Comparison of ENCODE assay signal across 36 cellular contexts in the genomic region with DNA sequence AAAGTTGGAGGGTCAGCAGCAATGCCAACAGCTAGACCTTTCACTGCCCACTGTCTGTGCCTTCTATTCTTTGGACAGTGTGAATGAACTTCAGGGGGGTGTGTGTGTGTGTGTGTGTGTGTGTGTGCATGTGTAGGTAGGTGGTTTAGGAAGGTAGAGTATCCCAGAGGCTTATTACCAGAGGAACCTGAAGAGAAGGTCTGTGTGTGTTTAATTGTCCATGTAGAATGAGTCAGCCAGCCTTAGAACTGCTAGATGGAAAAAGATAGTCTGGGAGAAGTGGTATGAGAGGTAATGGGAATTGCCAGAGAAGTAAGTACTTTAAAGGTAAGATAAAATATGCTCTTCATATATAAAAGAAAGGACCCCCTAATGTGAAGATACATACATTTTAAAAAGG.
"Had no signal": no experiment of that assay in that cellular context is flagged by ENCODE, and none has a peak within 500 bp of the region (broad histone marks: within the 10 kb centered on the region; RNA-seq: fewer than 3 reads in every experiment).

No MANE protein-coding gene starts in this region.

- H3K4me3 Mint-ChIP-seq: activated naive CD4-positive, alpha-beta T cell treated with anti-CD3 and anti-CD28 coated beads for 36 hours; activated naive CD8-positive, alpha-beta T cell treated with anti-CD3 and anti-CD28 coated beads for 36 hours; activated T-helper 1 cell treated with anti-CD3 and anti-CD28 coated beads, Interleukin-12 subunit alpha, Interleukin-12 subunit beta, Interleukin-2, Interleukin-4 antibody, amounts not matched to agents 30 ng/mL and 10 ng/mL and 1 ng/mL, durations not matched to agents 14 hours and 24 hours and 36 hours; neural crest cell; stimulated activated memory B cell treated with anti-CD40 and anti-IgM and Interleukin-4, amounts not matched to agents 10 μg/mL and 1 μg/mL and 100 μg/mL, for 72 hours; stimulated activated naive CD8-positive, alpha-beta T cell treated with anti-CD3 and anti-CD28 coated beads, Interleukin-15, amount 100 ng/mL, for 72 hours; T-helper 17 cell had no signal

- DNase-seq: activated CD4-positive, alpha-beta T cell treated with anti-CD3 and anti-CD28 coated beads for 48 hours; activated CD4-positive, alpha-beta T cell treated with anti-CD3 and anti-CD28 coated beads, Interleukin-2, amount 50 U/mL, for 48 hours; activated CD8-positive, alpha-beta memory T cell treated with anti-CD3 and anti-CD28 coated beads for 24 hours; activated effector memory CD4-positive, alpha-beta T cell treated with anti-CD3 and anti-CD28 coated beads, Interleukin-2, amount 50 U/mL, for 16 hours; activated naive CD4-positive, alpha-beta T cell treated with anti-CD3 and anti-CD28 coated beads for 36 hours; activated naive CD8-positive, alpha-beta T cell treated with anti-CD3 and anti-CD28 coated beads for 36 hours; adrenal gland; central memory CD4-positive, alpha-beta T cell; dermis blood vessel endothelial cell; effector CD4-positive, alpha-beta T cell; head of caudate nucleus; hippocampal formation; kidney; left ventricle myocardium inferior; occipital lobe; psoas muscle; stimulated activated CD4-positive, alpha-beta T cell treated with anti-CD3 and anti-CD28 coated beads, Interleukin-1b, Interleukin-23, amount 100 ng/mL, for 48 hours; stimulated activated CD4-positive, alpha-beta T cell treated with anti-CD3 and anti-CD28 coated beads, Interleukin-4, amount 100 ng/mL, for 4 hours; stimulated activated CD8-positive, alpha-beta memory T cell treated with anti-CD3 and anti-CD28 coated beads, Interleukin-4, amount 100 ng/mL, for 48 hours; stimulated activated naive CD8-positive, alpha-beta T cell treated with anti-CD3 and anti-CD28 coated beads, Interleukin-15, amount 100 ng/mL, for 72 hours; substantia nigra; T-helper 17 cell; T1000; thyroid gland; upper lobe of right lung; WERI-Rb-1 had no signal

- H3K27me3 Mint-ChIP-seq: activated naive CD8-positive, alpha-beta T cell treated with anti-CD3 and anti-CD28 coated beads for 36 hours; stimulated activated memory B cell treated with anti-CD40 and anti-IgM and Interleukin-4, amounts not matched to agents 10 μg/mL and 1 μg/mL and 100 μg/mL, for 72 hours; stimulated activated naive CD8-positive, alpha-beta T cell treated with anti-CD3 and anti-CD28 coated beads, Interleukin-15, amount 100 ng/mL, for 72 hours; T-helper 17 cell had no signal

- H3K79me2 ChIP-seq: parathyroid adenoma had no signal

- H2AFZ ChIP-seq: parathyroid adenoma had no signal

- H3K4me1 ChIP-seq: adrenal gland, ascending aorta, breast epithelium, gastroesophageal sphincter, parathyroid adenoma, psoas muscle, right atrium auricular region, thyroid gland, upper lobe of right lung had no signal

- H3K4me1 Mint-ChIP-seq: activated naive CD8-positive, alpha-beta T cell treated with anti-CD3 and anti-CD28 coated beads for 36 hours; stimulated activated memory B cell treated with anti-CD40 and anti-IgM and Interleukin-4, amounts not matched to agents 10 μg/mL and 1 μg/mL and 100 μg/mL, for 72 hours; stimulated activated naive CD8-positive, alpha-beta T cell treated with anti-CD3 and anti-CD28 coated beads, Interleukin-15, amount 100 ng/mL, for 72 hours; T-helper 17 cell had no signal

- H3K4me2 ChIP-seq: smooth muscle cell had no signal

- H3K27me3 ChIP-seq: adrenal gland, ascending aorta, breast epithelium, gastroesophageal sphincter, right atrium auricular region, thyroid gland, upper lobe of right lung had no signal

- H3K27ac Mint-ChIP-seq: activated naive CD4-positive, alpha-beta T cell treated with anti-CD3 and anti-CD28 coated beads for 36 hours; activated naive CD8-positive, alpha-beta T cell treated with anti-CD3 and anti-CD28 coated beads for 36 hours; activated T-helper 1 cell treated with anti-CD3 and anti-CD28 coated beads, Interleukin-12 subunit alpha, Interleukin-12 subunit beta, Interleukin-2, Interleukin-4 antibody, amounts not matched to agents 30 ng/mL and 10 ng/mL and 1 ng/mL, durations not matched to agents 14 hours and 24 hours and 36 hours; stimulated activated memory B cell treated with anti-CD40 and anti-IgM and Interleukin-4, amounts not matched to agents 10 μg/mL and 1 μg/mL and 100 μg/mL, for 72 hours; stimulated activated naive CD8-positive, alpha-beta T cell treated with anti-CD3 and anti-CD28 coated beads, Interleukin-15, amount 100 ng/mL, for 72 hours; T-helper 17 cell had no signal

- H3K36me3 Mint-ChIP-seq: activated naive CD8-positive, alpha-beta T cell treated with anti-CD3 and anti-CD28 coated beads for 36 hours; stimulated activated memory B cell treated with anti-CD40 and anti-IgM and Interleukin-4, amounts not matched to agents 10 μg/mL and 1 μg/mL and 100 μg/mL, for 72 hours had no signal

- FAIRE-seq: kidney had no signal

- ATAC-seq: activated CD4-positive, CD25-positive, alpha-beta regulatory T cell treated with anti-CD3 and anti-CD28 coated beads, Interleukin-2, amount 50 U/mL, for 24 hours; gastroesophageal sphincter; psoas muscle; stimulated activated memory B cell treated with anti-CD40 and anti-IgM and Interleukin-4, amounts not matched to agents 10 μg/mL and 1 μg/mL and 100 μg/mL, for 72 hours; stimulated activated naive CD8-positive, alpha-beta T cell treated with anti-CD3 and anti-CD28 coated beads, Interleukin-15, amount 100 ng/mL, for 72 hours; T-helper 17 cell; upper lobe of right lung had no signal

- H3K36me3 ChIP-seq: adrenal gland, ascending aorta, breast epithelium, gastroesophageal sphincter, left ventricle myocardium inferior, right atrium auricular region, thyroid gland, upper lobe of right lung, WERI-Rb-1 had no signal

- H3K9me3 Mint-ChIP-seq: activated naive CD4-positive, alpha-beta T cell treated with anti-CD3 and anti-CD28 coated beads for 36 hours; activated T-helper 1 cell treated with anti-CD3 and anti-CD28 coated beads, Interleukin-12 subunit alpha, Interleukin-12 subunit beta, Interleukin-2, Interleukin-4 antibody, amounts not matched to agents 30 ng/mL and 10 ng/mL and 1 ng/mL, durations not matched to agents 14 hours and 24 hours and 36 hours; stimulated activated memory B cell treated with anti-CD40 and anti-IgM and Interleukin-4, amounts not matched to agents 10 μg/mL and 1 μg/mL and 100 μg/mL, for 72 hours; stimulated activated naive CD8-positive, alpha-beta T cell treated with anti-CD3 and anti-CD28 coated beads, Interleukin-15, amount 100 ng/mL, for 72 hours had no signal

- H3K4me3 ChIP-seq: adrenal gland, ascending aorta, breast epithelium, gastroesophageal sphincter, left ventricle myocardium inferior, psoas muscle, right atrium auricular region, smooth muscle cell, thyroid gland, upper lobe of right lung had no signal

- H3K27ac ChIP-seq: adrenal gland, ascending aorta, breast epithelium, gastroesophageal sphincter, left ventricle myocardium inferior, parathyroid adenoma, psoas muscle, right atrium auricular region, thyroid gland, upper lobe of right lung, WERI-Rb-1 had no signal
